8 cellular contexts compared by ENCODE assay signal in the genomic region with DNA sequence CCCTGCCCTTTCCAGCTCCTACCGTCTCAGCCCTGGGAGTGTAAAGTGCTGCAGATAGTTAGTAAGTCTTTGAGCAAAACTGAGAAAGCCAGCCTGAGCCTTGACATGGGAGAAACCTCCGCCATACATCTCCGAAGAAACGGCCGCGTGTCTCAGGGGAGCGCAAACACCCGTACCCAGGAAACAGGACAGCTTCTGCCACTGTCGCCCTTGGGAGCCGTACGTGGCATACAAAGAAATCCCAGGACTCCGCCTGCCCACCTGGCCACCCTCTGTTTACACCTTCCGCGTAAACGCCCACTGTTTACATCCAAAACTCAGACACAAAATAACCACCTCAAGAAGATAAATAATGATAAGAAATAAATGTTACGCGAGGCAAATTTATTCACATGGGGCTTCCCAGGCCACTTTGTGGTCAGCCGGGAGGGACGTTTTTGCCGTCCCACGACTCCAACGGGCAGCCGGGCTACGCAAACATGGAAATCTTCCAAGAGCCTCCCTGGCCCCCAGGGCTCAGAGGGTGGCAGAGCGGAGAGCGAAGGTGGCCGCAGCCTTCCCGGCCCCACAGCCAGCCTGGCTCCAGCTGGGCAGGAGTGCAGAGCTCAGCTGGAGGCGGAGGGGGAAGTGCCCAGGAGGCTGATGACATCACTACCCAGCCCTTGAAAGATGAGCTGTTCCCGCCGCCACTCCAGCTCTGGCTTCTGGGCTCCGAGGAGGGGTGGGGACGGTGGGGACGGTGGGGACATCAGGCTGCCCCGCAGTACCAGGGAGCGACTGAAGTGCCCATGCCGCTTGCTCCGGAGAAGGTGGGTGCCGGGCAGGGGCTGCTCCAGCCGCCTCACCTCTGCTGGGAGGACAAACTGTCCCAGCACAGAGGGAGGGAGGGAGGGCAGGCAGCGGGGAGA. TPM values are rescaled to one million over a fixed set of nuclear protein-coding genes. Genes with fewer than 3 reads are reported as not detected.
A peak's percentile ranks its signal among the peaks of the same experiment; 100 is the strongest.
DNase-seq lines count a peak whose midpoint lies in the region; ATAC-seq, FAIRE-seq and TF ChIP-seq lines count a peak whose summit lies in the region.

A gene (plus strand): TSS at position 689 of the 908 bp plus-strand sequence. CDS start 32,269 bp downstream, outside the sequence.

- no peaks in the 10 kb centered on the region for H3K36me3 ChIP-seq in colonic mucosa
- no peaks in the 10 kb centered on the region for H3K36me3 ChIP-seq in MM.1S (replicated peaks; ENCODE audit: insufficient read depth, low read length)

- H2AFZ ChIP-seq in MM.1S (ENCODE audit: low read length) = no peak within 1 kb of the TSS

- H3K9ac ChIP-seq in colonic mucosa (ENCODE audit: low read depth in 2 of 2, low read length in 2 of 2) (peak within 1 kb of the TSS; percentile 71 to 89), MM.1S (ENCODE audit: low read length) (no peak within 1 kb of the TSS)

- peak; percentile 91 for ATAC-seq in left colon
- ATAC-seq in HG03442 (IDR thresholded peaks at IDR 0.05; ENCODE audit: unreplicated experiment) = no peak

- H4K20me1 ChIP-seq in MM.1S (ENCODE audit: insufficient read depth, low read length) = no peaks in the 10 kb centered on the region

- no peaks in the 10 kb centered on the region for H3K4me1 ChIP-seq in colonic mucosa
- no peaks in the 10 kb centered on the region for H3K4me1 ChIP-seq in MM.1S (ENCODE audit: low read length)

- no peaks in the 10 kb centered on the region for H3K27me3 ChIP-seq in colonic mucosa
- no peaks in the 10 kb centered on the region for H3K27me3 ChIP-seq in MM.1S (replicated peaks; ENCODE audit: insufficient read depth, low read length)

- no peaks in the 10 kb centered on the region for H3F3A ChIP-seq in MM.1S (ENCODE audit: insufficient read depth, low read length)

- TF ChIP-seq CTCF in colonic mucosa (IDR thresholded peaks at IDR 0.05) (no peak), MM.1S (IDR thresholded peaks at IDR 0.05; ENCODE audit: low read length) (no peak)

- no peaks in the 10 kb centered on the region for H3K9me2 ChIP-seq in MM.1S (replicated peaks; ENCODE audit: insufficient read depth, low read length)

- H3K9me3 ChIP-seq in colonic mucosa (no peaks in the 10 kb centered on the region), MM.1S (replicated peaks; ENCODE audit: insufficient read depth, low read length) (no peaks in the 10 kb centered on the region)

- FAIRE-seq in HTR-8/SVneo (lab: Jason Lieb, UNC) = peak; percentile 95

- DNase-seq in CD1c-positive myeloid dendritic cell (ENCODE audit: extremely low spot score) = peak; percentile 71
- DNase-seq in HTR-8/SVneo (ENCODE audit: insufficient read length, low spot score) = peak; percentile 94
- peak; percentile 34 for DNase-seq in OCI-M1 (lab: John Stamatoyannopoulos, UW)
- DNase-seq in colonic mucosa = peak; percentile 86
- peak; percentile 81 to 89 for DNase-seq in left colon
- DNase-seq in stimulated activated CD4-positive, alpha-beta T cell treated with anti-CD3 and anti-CD28 coated beads, Interleukin-4, amount 100 ng/mL, for 24 hours = peak; percentile 8
- DNase-seq in MM.1S = no peak

- no peaks in the 10 kb centered on the region for H3K79me2 ChIP-seq in MM.1S (ENCODE audit: low read length)

- H3K4me3 ChIP-seq in colonic mucosa (peak within 1 kb of the TSS; percentile 57), MM.1S (ENCODE audit: low read length) (no peak within 1 kb of the TSS)

- H3K27ac ChIP-seq in colonic mucosa (peak within 1 kb of the TSS; percentile 85), MM.1S (ENCODE audit: low read length) (no peak within 1 kb of the TSS)

- no peak within 1 kb of the TSS for H3K4me2 ChIP-seq in MM.1S (ENCODE audit: low read depth, low read length)

- intact Hi-C loops in colonic mucosa (cut with DNase I) = loop anchor here (10.0 kb wide), 1 partner anchor 100 kb away; no protein-coding TSS in a partner anchor
- intact Hi-C loops in left colon (cut with DNase I, micrococcal nuclease) = no loop called here

RNA-seq across cellular contexts. Expression of the gene that starts here (rescaled TPM):
- total RNA-seq in colonic mucosa (10 to 100 TPM; 11.3 to 23.3 TPM), left colon (10 to 100 TPM; 14.2 to 33.6 TPM)
